In genomic region chr1:30907641-30908445, GRCh38 we compare ENCODE assay signal across 2 cellular contexts.
TF ChIP-seq lines count a peak whose summit lies in the region.

No MANE protein-coding gene starts in this region.

TF ChIP-seq in GM12878, 131 proteins besides CTCF, POLR2A, EP300 and RAD21:
- TF ChIP-seq ZBED1 (IDR thresholded peaks at IDR 0.05; ENCODE audit: borderline replicate concordance) (no peak), SUZ12 (IDR thresholded peaks at IDR 0.05; ENCODE audit: unreplicated experiment) (peak; percentile 56), PML (IDR thresholded peaks at IDR 0.05; ENCODE audit: low read length) (no peak), MXI1 (IDR thresholded peaks at IDR 0.05; ENCODE audit: low read depth, low read length) (no peak), GABPA (IDR thresholded peaks at IDR 0.05; ENCODE audit: low read depth) (no peak), EGR1 (IDR thresholded peaks at IDR 0.05; ENCODE audit: borderline replicate concordance in 1 of 2, low read depth in 2 of 2, low read length in 2 of 2) (peak in 1 of 2 experiments; percentile 40; a peak in 1 of 3 replicates), DPF2 (IDR thresholded peaks at IDR 0.05) (no peak), FOXK2 (IDR thresholded peaks at IDR 0.05) (no peak), BHLHE40 (IDR thresholded peaks at IDR 0.05; ENCODE audit: borderline replicate concordance in 1 of 2, low read depth in 2 of 2, low read length in 1 of 2) (no peak), NFIC (IDR thresholded peaks at IDR 0.05; ENCODE audit: low read depth, low read length) (no peak)
TF ChIP-seq in GM12878: peak in this region for 2.

TF ChIP-seq in HepG2, 621 proteins besides CTCF, POLR2A, EP300 and RAD21:
- no peak for TF ChIP-seq U2AF1 (optimal IDR thresholded peaks at IDR 0.05; ENCODE audit: low read depth, low read length)
- no peak for TF ChIP-seq DZIP1 (CRISPR knock-in tag; IDR thresholded peaks at IDR 0.05)
- TF ChIP-seq THYN1 (CRISPR knock-in tag; IDR thresholded peaks at IDR 0.05; ENCODE audit: borderline replicate concordance, low read depth) = no peak
- no peak for TF ChIP-seq ZNF674 (CRISPR knock-in tag; IDR thresholded peaks at IDR 0.05; ENCODE audit: low read depth)
- no peak for TF ChIP-seq ZNF382 (CRISPR knock-in tag; IDR thresholded peaks at IDR 0.05; ENCODE audit: borderline replicate concordance)
- TF ChIP-seq MTERF4 (CRISPR knock-in tag; IDR thresholded peaks at IDR 0.05) = no peak
- TF ChIP-seq NFAT5 (CRISPR knock-in tag; IDR thresholded peaks at IDR 0.05) = no peak
- no peak for TF ChIP-seq ZNF30 (CRISPR knock-in tag; IDR thresholded peaks at IDR 0.05)
- no peak for TF ChIP-seq ZSCAN12 (CRISPR knock-in tag; IDR thresholded peaks at IDR 0.05)
- no peak for TF ChIP-seq ZNF607 (CRISPR knock-in tag; IDR thresholded peaks at IDR 0.05; ENCODE audit: borderline replicate concordance)
- TF ChIP-seq SOX6 (IDR thresholded peaks at IDR 0.05) = no peak
- TF ChIP-seq SOX6 (CRISPR knock-in tag; IDR thresholded peaks at IDR 0.05) = no peak
- no peak for TF ChIP-seq ZNF639 (CRISPR knock-in tag; conservative IDR thresholded peaks at IDR 0.05)
- TF ChIP-seq ZNF432 (CRISPR knock-in tag; IDR thresholded peaks at IDR 0.05; ENCODE audit: borderline replicate concordance) = no peak
- TF ChIP-seq SALL1 (CRISPR knock-in tag; IDR thresholded peaks at IDR 0.05) = no peak
- TF ChIP-seq FOXP4 (CRISPR knock-in tag; IDR thresholded peaks at IDR 0.05) = no peak
- no peak for TF ChIP-seq ZSCAN30 (CRISPR knock-in tag; IDR thresholded peaks at IDR 0.05)
